Comparison of ENCODE assay signal across 9 cellular contexts in the genomic region with DNA sequence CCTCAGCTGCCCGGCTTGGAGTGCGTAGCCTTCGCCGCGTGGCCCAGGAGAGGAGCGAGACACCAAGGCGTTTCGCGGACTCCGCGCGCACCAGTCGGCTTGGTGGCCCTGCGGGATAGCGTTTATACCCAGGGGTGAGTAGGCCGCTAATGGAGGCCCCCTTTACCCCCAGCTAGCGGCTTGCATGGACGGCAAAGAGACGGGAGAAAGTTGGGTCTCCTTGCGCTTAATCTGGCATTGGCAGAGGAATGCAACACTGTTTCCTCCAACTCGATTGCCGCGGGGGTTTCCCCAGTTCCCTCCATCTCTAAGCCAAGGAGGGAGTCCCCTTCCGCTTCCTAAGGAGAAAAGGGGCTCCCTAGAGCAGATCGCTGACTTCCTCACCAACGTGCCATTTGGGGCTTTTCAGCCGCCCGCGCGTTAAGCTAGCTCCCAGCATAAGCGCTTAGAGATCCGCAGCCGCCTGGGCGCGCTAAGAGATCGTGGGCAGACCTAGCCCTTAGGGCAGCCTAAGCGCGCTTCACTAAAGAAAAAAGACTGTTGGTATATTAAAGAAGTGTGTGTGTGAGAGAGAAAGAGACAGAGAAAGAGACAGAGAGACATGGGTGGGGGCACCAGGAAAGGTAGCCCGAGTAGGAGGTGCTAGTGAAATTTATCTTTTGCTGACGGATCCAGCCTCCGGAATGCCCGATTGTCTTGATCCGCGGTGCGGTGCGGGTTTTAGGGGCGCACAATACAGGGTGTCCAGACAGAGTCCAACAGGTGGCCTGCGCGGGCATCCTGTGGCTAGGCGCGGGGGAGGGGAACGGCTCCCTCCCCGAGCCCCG.
DNase-seq lines count a peak whose midpoint lies in the region; FAIRE-seq and TF ChIP-seq lines count a peak whose summit lies in the region.
"Had no signal": no experiment of that assay in that cellular context is flagged by ENCODE, and none has a peak within 500 bp of the region (broad histone marks: within the 10 kb centered on the region; RNA-seq: fewer than 3 reads in every experiment).

No MANE protein-coding gene starts in this region.

- H3K27me3 ChIP-seq in mesenchymal stem cell (ENCODE audit: control insufficient read depth in 1 of 2, insufficient read depth in 1 of 2, low read length in 2 of 2): peaks cover 51 to 59% of the 10 kb centered on the region in 2 experiments
- peaks cover 12 to 18% of the 10 kb centered on the region in 2 donors for H3K27me3 ChIP-seq in small intestine (ENCODE audit: control insufficient read depth in 2 of 2, insufficient read depth in 2 of 2, low read length in 2 of 2)

- H2BK15ac ChIP-seq in mesenchymal stem cell (ENCODE audit: low read depth, poor library complexity, severe bottlenecking): no peak overlapping the region

- FAIRE-seq in small intestine (lab: Jason Lieb, UNC): no peak

- H3K4me3 ChIP-seq in mesenchymal stem cell (ENCODE audit: insufficient read depth in 1 of 2, low read depth in 1 of 2, low read length in 2 of 2) (peak overlapping the region; percentile 18 to 57), small intestine (ENCODE audit: low read depth in 1 of 2, low read length in 2 of 2) (peak overlapping the region in 1 of 2 donors; percentile 40)

- H3K9me3 ChIP-seq in mesenchymal stem cell (ENCODE audit: control insufficient read depth, low read length) (no peaks in the 10 kb centered on the region), small intestine (ENCODE audit: control insufficient read depth, low read depth) (no peaks in the 10 kb centered on the region)

- H2AK5ac ChIP-seq in mesenchymal stem cell (ENCODE audit: low read length, severe bottlenecking): no peak overlapping the region

- H3K4me1 Mint-ChIP-seq in chondrocyte (ENCODE audit: low read depth): peaks cover 11% of the 10 kb centered on the region
- peaks cover 9% of the 10 kb centered on the region for H3K4me1 Mint-ChIP-seq in type B pancreatic cell (ENCODE audit: unreplicated experiment)

- H3K9me3 Mint-ChIP-seq in chondrocyte (ENCODE audit: low read depth) (no peaks in the 10 kb centered on the region), type B pancreatic cell (no peaks in the 10 kb centered on the region)

- H3K36me3 Mint-ChIP-seq in chondrocyte (ENCODE audit: low read depth) (peaks cover 1% of the 10 kb centered on the region), type B pancreatic cell (no peaks in the 10 kb centered on the region)

- H3K23ac ChIP-seq in mesenchymal stem cell (ENCODE audit: low read length in 2 of 2): no peak overlapping the region

- H4K8ac ChIP-seq in mesenchymal stem cell (ENCODE audit: low read length): no peak overlapping the region

- H3K79me1 ChIP-seq in mesenchymal stem cell (replicated peaks; ENCODE audit: low read length, poor library complexity, severe bottlenecking): no peaks in the 10 kb centered on the region

- 2% methylated on average over 54 of the region's 54 CpGs for WGBS in mesenchymal stem cell
- 5 to 13% (median 11%) methylated on average over 54 of the region's 54 CpGs for WGBS in small intestine, 3 donors

- no peak overlapping the region for H3K14ac ChIP-seq in mesenchymal stem cell (ENCODE audit: low read length in 2 of 2)

- TF ChIP-seq CTCF in chondrocyte (IDR thresholded peaks at IDR 0.05): no peak
- TF ChIP-seq CTCF in type B pancreatic cell (conservative IDR thresholded peaks at IDR 0.05): no peak

- peak overlapping the region; percentile 89 for H3K4me2 ChIP-seq in mesenchymal stem cell (ENCODE audit: low read length, poor library complexity, severe bottlenecking)

- peak; percentile 56 for DNase-seq in activated CD8-positive, alpha-beta memory T cell treated with anti-CD3 and anti-CD28 coated beads for 24 hours
- no peak for DNase-seq in activated CD8-positive, alpha-beta memory T cell treated with anti-CD3 and anti-CD28 coated beads, Interleukin-2, amount 50 U/mL, for 4 hours
- DNase-seq in chondrocyte (ENCODE audit: low spot score) (peak; percentile 67), mesenchymal stem cell (peak; percentile 1), type B pancreatic cell (ENCODE audit: extremely low spot score, unreplicated experiment) (no peak), small intestine (no peak), NOMO-1 treated with dmso at 0.1 percent for 144 hours (lab: John Stamatoyannopoulos, UW; ENCODE audit: unreplicated experiment) (no peak)
- no peak for DNase-seq in central memory CD4-positive, alpha-beta T cell

- H2AFZ ChIP-seq in mesenchymal stem cell (ENCODE audit: low read depth, low read length): no peak overlapping the region

- no peak overlapping the region for H3K18ac ChIP-seq in mesenchymal stem cell (ENCODE audit: low read depth in 1 of 2, low read length in 2 of 2)

- H3K27ac Mint-ChIP-seq in chondrocyte (ENCODE audit: unreplicated experiment) (no peak overlapping the region), type B pancreatic cell (no peak overlapping the region)

- H3K27ac ChIP-seq in mesenchymal stem cell (ENCODE audit: low read length, poor library complexity, severe bottlenecking) (no peak overlapping the region), small intestine (ENCODE audit: low read depth in 1 of 2, low read length in 1 of 2) (no peak overlapping the region)
- H3K27ac ChIP-seq: epithelial cell of prostate had no signal

- H3K4me3 Mint-ChIP-seq in chondrocyte (ENCODE audit: unreplicated experiment) (peak overlapping the region; percentile 35), type B pancreatic cell (peak overlapping the region; percentile 85)

- H2BK120ac ChIP-seq in mesenchymal stem cell (ENCODE audit: low read depth, low read length): no peak overlapping the region

- no peak overlapping the region for H4K91ac ChIP-seq in mesenchymal stem cell (ENCODE audit: low read length)

- no peak overlapping the region for H3K9ac ChIP-seq in mesenchymal stem cell (ENCODE audit: low read length)

- no peak overlapping the region for H2BK12ac ChIP-seq in mesenchymal stem cell (ENCODE audit: low read length in 2 of 2)

- no peak overlapping the region for H3K4ac ChIP-seq in mesenchymal stem cell (ENCODE audit: low read depth in 1 of 2, low read length in 2 of 2)

- no peaks in the 10 kb centered on the region for H3K36me3 ChIP-seq in mesenchymal stem cell (ENCODE audit: control insufficient read depth in 1 of 2, insufficient read depth in 2 of 2, low read depth in 1 of 2, low read length in 2 of 2)
- no peaks in the 10 kb centered on the region for H3K36me3 ChIP-seq in small intestine (ENCODE audit: control insufficient read depth in 2 of 2, insufficient read depth in 2 of 2, low read length in 2 of 2)

- H3K27me3 Mint-ChIP-seq in chondrocyte (ENCODE audit: low read depth): peaks cover 64% of the 10 kb centered on the region
- H3K27me3 Mint-ChIP-seq in type B pancreatic cell: peaks cover 89% of the 10 kb centered on the region

- H3K4me1 ChIP-seq in mesenchymal stem cell (ENCODE audit: control insufficient read depth, insufficient read depth, low read depth, low read length): peaks cover 20% of the 10 kb centered on the region
- no peaks in the 10 kb centered on the region for H3K4me1 ChIP-seq in small intestine (ENCODE audit: control insufficient read depth in 2 of 2, insufficient read depth in 1 of 2, low read depth in 1 of 2, low read length in 1 of 2)

- H2BK5ac ChIP-seq in mesenchymal stem cell (ENCODE audit: low read depth, low read length, poor library complexity, severe bottlenecking): no peak overlapping the region

Comparison
In these comparisons a context has a peak if more than half of its experiments do, and no peak if none do; other contexts are left out.
1. DNase-seq: peak in activated CD8-positive, alpha-beta memory T cell treated with anti-CD3 and anti-CD28 coated beads for 24 hours (single experiment), chondrocyte (single experiment) and mesenchymal stem cell (single experiment); none in activated CD8-positive, alpha-beta memory T cell treated with anti-CD3 and anti-CD28 coated beads, Interleukin-2, amount 50 U/mL, for 4 hours (single experiment), type B pancreatic cell (single experiment), small intestine (single experiment), NOMO-1 treated with dmso at 0.1 percent for 144 hours (single experiment) and central memory CD4-positive, alpha-beta T cell (single experiment).